ENCODE assay signal across 8 cellular contexts in genomic region chr17:40326014-40326831, GRCh38.
DNase-seq lines count a peak whose midpoint lies in the region; ATAC-seq and TF ChIP-seq lines count a peak whose summit lies in the region.
"Had no signal": no experiment of that assay in that cellular context is flagged by ENCODE, and none has a peak within 500 bp of the region (broad histone marks: within the 10 kb centered on the region; RNA-seq: fewer than 3 reads in every experiment).

No MANE protein-coding gene starts in this region.

- peak overlapping the region; percentile 86 for H3K4me2 ChIP-seq in KMS-11

- H2AFZ ChIP-seq in KMS-11 (ENCODE audit: low read depth) = no peak overlapping the region

- peaks cover 16% of the 10 kb centered on the region; the same call in 1 of the 2 replicates for H4K20me1 ChIP-seq in KMS-11 (ENCODE audit: insufficient read depth)

- H3K27ac ChIP-seq in KMS-11 (peak overlapping the region; percentile 93), stomach smooth muscle (ENCODE audit: low read length) (peak overlapping the region; percentile 46)

- H3K9me3 ChIP-seq in stomach smooth muscle (ENCODE audit: control insufficient read depth in 2 of 2, low read length in 2 of 2) = no peaks in the 10 kb centered on the region
- H3K9me3 ChIP-seq: pancreas had no signal

- ATAC-seq in HG03439 (IDR thresholded peaks at IDR 0.05; ENCODE audit: unreplicated experiment) (no peak), HG03520 (IDR thresholded peaks at IDR 0.05; ENCODE audit: unreplicated experiment) (no peak)
- ATAC-seq: pancreas had no signal

- H3K36me3 ChIP-seq in KMS-11 (ENCODE audit: insufficient read depth) (no peaks in the 10 kb centered on the region), stomach smooth muscle (ENCODE audit: control insufficient read depth in 2 of 2, insufficient read depth in 2 of 2, low read length in 2 of 2) (peaks cover 0 to 5% of the 10 kb centered on the region in 2 donors)
- H3K36me3 ChIP-seq: pancreas had no signal

- DNase-seq in activated CD4-positive, alpha-beta T cell treated with anti-CD3 and anti-CD28 coated beads, Interleukin-2, amount 50 U/mL, for 1 hour = peak; percentile 56
- DNase-seq in germinal center (ENCODE audit: low spot score) = peak; percentile 60
- no peak for DNase-seq in NCI-H187 treated with DMSO at 0.1 percent for 48 hours (lab: John Stamatoyannopoulos, UW)

- H3K79me2 ChIP-seq in KMS-11 (ENCODE audit: insufficient read depth, low read depth) = peaks cover 99% of the 10 kb centered on the region

- peaks cover 93% of the 10 kb centered on the region for H3K4me1 ChIP-seq in KMS-11 (ENCODE audit: low read depth, poor library complexity, severe bottlenecking)
- peaks cover 80% of the 10 kb centered on the region for H3K4me1 ChIP-seq in stomach smooth muscle (ENCODE audit: control insufficient read depth, insufficient read depth, low read length)

- no peaks in the 10 kb centered on the region for H3K27me3 ChIP-seq in KMS-11 (ENCODE audit: insufficient read depth, low read depth)
- H3K27me3 ChIP-seq in stomach smooth muscle (ENCODE audit: control insufficient read depth in 1 of 2, insufficient read depth in 2 of 2, low read length in 2 of 2) = no peaks in the 10 kb centered on the region
- H3K27me3 ChIP-seq: pancreas had no signal

- peak overlapping the region; percentile 50; the same call in 1 of the 2 replicates for H3K9ac ChIP-seq in KMS-11
- no peak overlapping the region for H3K9ac ChIP-seq in stomach smooth muscle (ENCODE audit: low read length in 2 of 2)

- H3K4me3 ChIP-seq in KMS-11 (IDR thresholded peaks at IDR 0.05; ENCODE audit: insufficient read depth, low read depth, low read length) (no peak overlapping the region), stomach smooth muscle (ENCODE audit: low read length in 2 of 2) (peak overlapping the region in 1 of 2 donors; percentile 29)
- H3K4me3 ChIP-seq: pancreas had no signal

- no peak for TF ChIP-seq CTCF in KMS-11 (conservative IDR thresholded peaks at IDR 0.05; ENCODE audit: low read depth, low read length)
